Comparison of ENCODE assay signal across 35 cellular contexts in genomic region chr22:46417268-46417580, GRCh38.
"Had no signal": no experiment of that assay in that cellular context is flagged by ENCODE, and none has a peak within 500 bp of the region (broad histone marks: within the 10 kb centered on the region; RNA-seq: fewer than 3 reads in every experiment).

No MANE protein-coding gene starts in this region.

- H3K4me3 ChIP-seq: coronary artery, dorsolateral prefrontal cortex, gastrocnemius medialis, left lung, skin epidermis, thoracic aorta, uterus had no signal

- H3K36me3 Mint-ChIP-seq: activated CD4-positive, alpha-beta memory T cell treated with anti-CD3 and anti-CD28 coated beads for 36 hours; activated naive CD4-positive, alpha-beta T cell treated with anti-CD3 and anti-CD28 coated beads, Interleukin-2, amount 10 ng/mL, durations not matched to agents 7 days and 5 days; immature natural killer cell; mesothelial cell of epicardium; type B pancreatic cell had no signal

- H3K9me3 ChIP-seq: gastrocnemius medialis, left lung, thoracic aorta, uterus had no signal

- H3K4me1 ChIP-seq: left lung, uterus had no signal

- DNase-seq: activated CD4-positive, alpha-beta memory T cell treated with anti-CD3 and anti-CD28 coated beads for 36 hours; activated CD4-positive, alpha-beta T cell treated with anti-CD3 and anti-CD28 coated beads, Interleukin-2, amount 10 ng/mL, durations not matched to agents 24 days and 14 days; activated CD4-positive, CD25-positive, alpha-beta regulatory T cell treated with anti-CD3 and anti-CD28 coated beads, Interleukin-2, amount 50 U/mL, for 72 hours; activated CD8-positive, alpha-beta memory T cell treated with anti-CD3 and anti-CD28 coated beads, Interleukin-2, amount 50 U/mL, for 4 hours; activated gamma-delta T cell; activated naive CD4-positive, alpha-beta T cell treated with anti-CD3 and anti-CD28 coated beads, Interleukin-2, amount 10 ng/mL, durations not matched to agents 7 days and 5 days; activated T-cell treated with anti-CD3 and anti-CD28 coated beads, Interleukin-2, amount 50 U/mL, for 1 hour; amniotic stem cell; cerebellar nuclear complex; dorsolateral prefrontal cortex; effector memory CD4-positive, alpha-beta T cell; erythroblast; gastrocnemius medialis; glutamatergic neuron; hippocampal formation; immature natural killer cell; left lung; mammary epithelial cell; naive B cell; occipital lobe; stimulated activated CD4-positive, alpha-beta T cell treated with anti-CD3 and anti-CD28 coated beads, Interleukin-12 subunit alpha, Interleukin-12 subunit beta, amount 100 ng/mL, for 4 hours; stimulated activated CD4-positive, alpha-beta T cell treated with anti-CD3 and anti-CD28 coated beads, Interleukin-4, amount 100 ng/mL, for 1 hour; T-helper 17 cell; T1000; uterus; WERI-Rb-1 had no signal

- H3K4me3 Mint-ChIP-seq: activated CD4-positive, alpha-beta memory T cell treated with anti-CD3 and anti-CD28 coated beads for 36 hours; activated CD4-positive, alpha-beta T cell treated with anti-CD3 and anti-CD28 coated beads, Interleukin-2, amount 10 ng/mL, durations not matched to agents 24 days and 14 days; activated naive CD4-positive, alpha-beta T cell treated with anti-CD3 and anti-CD28 coated beads, Interleukin-2, amount 10 ng/mL, durations not matched to agents 7 days and 5 days; activated T-helper 1 cell treated with anti-CD3 and anti-CD28 coated beads, Interleukin-12 subunit alpha, Interleukin-12 subunit beta, Interleukin-2, Interleukin-4 antibody, amounts not matched to agents 30 ng/mL and 10 ng/mL and 1 ng/mL, durations not matched to agents 14 hours and 24 hours and 36 hours; immature natural killer cell; mesothelial cell of epicardium; naive B cell; neural crest cell; stimulated activated naive CD8-positive, alpha-beta T cell treated with anti-CD3 and anti-CD28 coated beads, Interleukin-15, Interleukin-2, amounts not matched to agents 100 ng/mL and 50 ng/mL, for 24 hours; T-helper 17 cell; type B pancreatic cell had no signal

- H3K36me3 ChIP-seq: gastrocnemius medialis, left lung, thoracic aorta, uterus, WERI-Rb-1 had no signal

- H3K27me3 Mint-ChIP-seq: activated CD4-positive, alpha-beta memory T cell treated with anti-CD3 and anti-CD28 coated beads for 36 hours; activated CD4-positive, alpha-beta T cell treated with anti-CD3 and anti-CD28 coated beads, Interleukin-2, amount 10 ng/mL, durations not matched to agents 24 days and 14 days; activated naive CD4-positive, alpha-beta T cell treated with anti-CD3 and anti-CD28 coated beads, Interleukin-2, amount 10 ng/mL, durations not matched to agents 7 days and 5 days; stimulated activated naive CD8-positive, alpha-beta T cell treated with anti-CD3 and anti-CD28 coated beads, Interleukin-15, Interleukin-2, amounts not matched to agents 100 ng/mL and 50 ng/mL, for 24 hours had no signal

- ATAC-seq: gastrocnemius medialis, left lung, sciatic nerve, T-helper 17 cell had no signal

- H3K27ac ChIP-seq: coronary artery, dorsolateral prefrontal cortex, gastrocnemius medialis, left lung, skin epidermis, thoracic aorta, uterus, WERI-Rb-1 had no signal

- H3K27ac Mint-ChIP-seq: activated CD4-positive, alpha-beta memory T cell treated with anti-CD3 and anti-CD28 coated beads for 36 hours; activated CD4-positive, alpha-beta T cell treated with anti-CD3 and anti-CD28 coated beads, Interleukin-2, amount 10 ng/mL, durations not matched to agents 24 days and 14 days; activated naive CD4-positive, alpha-beta T cell treated with anti-CD3 and anti-CD28 coated beads, Interleukin-2, amount 10 ng/mL, durations not matched to agents 7 days and 5 days; activated T-helper 1 cell treated with anti-CD3 and anti-CD28 coated beads, Interleukin-12 subunit alpha, Interleukin-12 subunit beta, Interleukin-2, Interleukin-4 antibody, amounts not matched to agents 30 ng/mL and 10 ng/mL and 1 ng/mL, durations not matched to agents 14 hours and 24 hours and 36 hours; immature natural killer cell; mesothelial cell of epicardium; stimulated activated naive CD8-positive, alpha-beta T cell treated with anti-CD3 and anti-CD28 coated beads, Interleukin-15, Interleukin-2, amounts not matched to agents 100 ng/mL and 50 ng/mL, for 24 hours; T-helper 17 cell; type B pancreatic cell had no signal

- H3K27me3 ChIP-seq: uterus had no signal

- H3K9me3 Mint-ChIP-seq: activated CD4-positive, alpha-beta memory T cell treated with anti-CD3 and anti-CD28 coated beads for 36 hours; activated CD4-positive, alpha-beta T cell treated with anti-CD3 and anti-CD28 coated beads, Interleukin-2, amount 10 ng/mL, durations not matched to agents 24 days and 14 days; activated naive CD4-positive, alpha-beta T cell treated with anti-CD3 and anti-CD28 coated beads, Interleukin-2, amount 10 ng/mL, durations not matched to agents 7 days and 5 days; activated T-helper 1 cell treated with anti-CD3 and anti-CD28 coated beads, Interleukin-12 subunit alpha, Interleukin-12 subunit beta, Interleukin-2, Interleukin-4 antibody, amounts not matched to agents 30 ng/mL and 10 ng/mL and 1 ng/mL, durations not matched to agents 14 hours and 24 hours and 36 hours; mesothelial cell of epicardium; naive B cell; neural crest cell; stimulated activated naive CD8-positive, alpha-beta T cell treated with anti-CD3 and anti-CD28 coated beads, Interleukin-15, Interleukin-2, amounts not matched to agents 100 ng/mL and 50 ng/mL, for 24 hours; type B pancreatic cell had no signal

- H3K4me1 Mint-ChIP-seq: activated CD4-positive, alpha-beta T cell treated with anti-CD3 and anti-CD28 coated beads, Interleukin-2, amount 10 ng/mL, durations not matched to agents 24 days and 14 days; activated naive CD4-positive, alpha-beta T cell treated with anti-CD3 and anti-CD28 coated beads, Interleukin-2, amount 10 ng/mL, durations not matched to agents 7 days and 5 days; immature natural killer cell; T-helper 17 cell had no signal
